In genomic region chr12:51944608-51945233, GRCh38 we compare ENCODE assay signal across 3 cellular contexts.
TF ChIP-seq lines count a peak whose summit lies in the region.

No MANE protein-coding gene starts in this region.

TF ChIP-seq in HCT116, 20 proteins besides CTCF, POLR2A, EP300 and RAD21:
- TF ChIP-seq EZH2phosphoT487 (IDR thresholded peaks at IDR 0.05; ENCODE audit: borderline replicate concordance) (no peak), CEBPB (IDR thresholded peaks at IDR 0.05; ENCODE audit: low read depth) (no peak), CBX3 (IDR thresholded peaks at IDR 0.05; ENCODE audit: low read depth) (0 out of 2 replicates have a peak, but pooled peaks have one; percentile 18)

TF ChIP-seq in K562, 482 proteins besides CTCF, POLR2A, EP300 and RAD21 (continues in another document):
- TF ChIP-seq ADNP (tag; IDR thresholded peaks at IDR 0.05): 0 out of 2 replicates have a peak, but pooled peaks have one; percentile 17
- no peak for TF ChIP-seq PTBP1 (IDR thresholded peaks at IDR 0.05; ENCODE audit: low read depth, low read length)
- TF ChIP-seq ZNF518B (CRISPR knock-in tag; IDR thresholded peaks at IDR 0.05): no peak
- TF ChIP-seq HNRNPL (IDR thresholded peaks at IDR 0.05; ENCODE audit: low read depth, low read length): no peak
- TF ChIP-seq PCBP2 (IDR thresholded peaks at IDR 0.05; ENCODE audit: low read depth, low read length, poor library complexity, severe bottlenecking): no peak
- TF ChIP-seq CBX2 (IDR thresholded peaks at IDR 0.05; ENCODE audit: insufficient read depth, low read length, poor library complexity, severe bottlenecking): no peak
- TF ChIP-seq CBX3 (IDR thresholded peaks at IDR 0.05; ENCODE audit: borderline replicate concordance in 1 of 2, low read length in 2 of 2): peak in 1 of 2 experiments; percentile 69; a peak in 2 of 3 replicates
- no peak for TF ChIP-seq NR3C1 (CRISPR knock-in tag; IDR thresholded peaks at IDR 0.05)
- TF ChIP-seq STAT6 (CRISPR knock-in tag; IDR thresholded peaks at IDR 0.05): no peak
- no peak for TF ChIP-seq RB1 (IDR thresholded peaks at IDR 0.05; ENCODE audit: low read depth)
- TF ChIP-seq ZNF239 (CRISPR knock-in tag; IDR thresholded peaks at IDR 0.05): no peak
- TF ChIP-seq ZNF253 (CRISPR knock-in tag; conservative IDR thresholded peaks at IDR 0.05): no peak
- TF ChIP-seq ILF3 (IDR thresholded peaks at IDR 0.05; ENCODE audit: borderline replicate concordance): no peak
- no peak for TF ChIP-seq KAT8 (IDR thresholded peaks at IDR 0.05; ENCODE audit: low read depth)
- TF ChIP-seq NFYB (IDR thresholded peaks at IDR 0.05; ENCODE audit: extremely low read depth, insufficient read length): no peak
- TF ChIP-seq XRCC3 (IDR thresholded peaks at IDR 0.05): no peak
- TF ChIP-seq HSF4 (CRISPR knock-in tag; IDR thresholded peaks at IDR 0.05; ENCODE audit: borderline replicate concordance): no peak
- no peak for TF ChIP-seq PCBP1 (IDR thresholded peaks at IDR 0.05; ENCODE audit: low read depth, low read length, poor library complexity, severe bottlenecking)
- no peak for TF ChIP-seq MEF2A (IDR thresholded peaks at IDR 0.05; ENCODE audit: control insufficient read depth, low read depth, low read length)
- no peak for TF ChIP-seq MAFK (IDR thresholded peaks at IDR 0.05; ENCODE audit: low read length)
- no peak for TF ChIP-seq ATF6 (CRISPR knock-in tag; IDR thresholded peaks at IDR 0.05)
- TF ChIP-seq ZNF133 (CRISPR knock-in tag; IDR thresholded peaks at IDR 0.05): no peak
- peak; percentile 100 for TF ChIP-seq ZNF507 (tag; conservative IDR thresholded peaks at IDR 0.05)
- no peak for TF ChIP-seq ZBTB17 (CRISPR knock-in tag; IDR thresholded peaks at IDR 0.05)

TF ChIP-seq in endothelial cell of umbilical vein, 7 proteins besides CTCF, POLR2A, EP300 and RAD21:
- no peak for TF ChIP-seq POLR2AphosphoS5 (IDR thresholded peaks at IDR 0.05; ENCODE audit: insufficient read depth, low read depth, low read length)
- TF ChIP-seq GATA2 (IDR thresholded peaks at IDR 0.05; ENCODE audit: insufficient read depth, insufficient read length, low read depth, low read length): no peak
- no peak for TF ChIP-seq FOS (IDR thresholded peaks at IDR 0.05; ENCODE audit: borderline replicate concordance, insufficient read depth, low read length)
- TF ChIP-seq MAX (IDR thresholded peaks at IDR 0.05; ENCODE audit: insufficient read depth, insufficient read length): no peak
- no peak for TF ChIP-seq JUN (IDR thresholded peaks at IDR 0.05; ENCODE audit: borderline replicate concordance, insufficient read depth, insufficient read length, low read depth)
- TF ChIP-seq EZH2 (IDR thresholded peaks at IDR 0.05; ENCODE audit: borderline replicate concordance, low read depth, low read length, severe bottlenecking): no peak
